13 cellular contexts compared by ENCODE assay signal in the genomic region with DNA sequence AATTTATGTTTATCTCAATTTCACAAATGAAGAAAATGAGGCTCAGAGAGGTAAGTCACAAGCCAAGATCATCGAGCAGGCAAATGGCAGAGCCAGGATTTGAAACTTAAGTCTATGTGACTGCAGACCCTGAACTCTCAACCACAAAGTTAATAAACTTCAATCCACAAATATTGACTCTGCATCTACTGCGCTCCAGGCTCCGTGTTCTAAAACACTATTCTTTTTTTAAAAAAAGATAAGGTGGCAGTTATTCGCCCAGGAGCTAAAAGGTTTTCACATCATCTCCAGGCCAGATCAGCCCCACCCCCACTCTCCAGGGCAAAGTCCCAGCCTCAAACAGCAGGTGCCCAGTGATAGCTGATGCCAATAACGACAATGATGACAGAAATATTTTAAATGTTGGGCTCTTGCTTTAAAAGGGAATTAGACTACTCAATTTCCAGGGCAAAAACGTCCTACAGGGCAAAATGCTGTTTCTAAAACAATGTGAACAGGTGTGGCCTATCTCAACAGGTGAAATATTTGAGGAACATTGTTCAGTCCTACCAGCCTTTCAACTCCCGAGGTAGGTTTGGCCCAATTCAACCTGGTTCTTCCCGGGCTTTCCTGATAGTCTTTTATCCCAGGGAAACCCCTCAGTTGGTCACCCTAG.
DNase-seq lines count a peak whose midpoint lies in the region; ATAC-seq and TF ChIP-seq lines count a peak whose summit lies in the region.
"Had no signal": no experiment of that assay in that cellular context is flagged by ENCODE, and none has a peak within 500 bp of the region (broad histone marks: within the 10 kb centered on the region; RNA-seq: fewer than 3 reads in every experiment).

No MANE protein-coding gene starts in this region.

- no peak for TF ChIP-seq CTCF in right atrium auricular region (IDR thresholded peaks at IDR 0.05)
- TF ChIP-seq CTCF in psoas muscle (IDR thresholded peaks at IDR 0.05), result no peak

- H3K9me3 ChIP-seq in right atrium auricular region, result no peaks in the 10 kb centered on the region
- H3K9me3 ChIP-seq in psoas muscle, result no peaks in the 10 kb centered on the region
- H3K9me3 ChIP-seq: HAP-1 had no signal

- WGBS in psoas muscle, 3 donors, result 30 to 43% (median 36%) methylated on average over 8 of the region's 8 CpGs

- H3K27me3 ChIP-seq in right atrium auricular region (no peaks in the 10 kb centered on the region), psoas muscle (ENCODE audit: insufficient read depth in 3 of 3, low read length in 2 of 3) (no peaks in the 10 kb centered on the region)

- peak overlapping the region; percentile 90 to 99 for H3K27ac ChIP-seq in right atrium auricular region
- H3K27ac ChIP-seq in psoas muscle, result peak overlapping the region; percentile 96

- ATAC-seq in psoas muscle (peak in 1 of 4 donors; percentile 33), GM21526 (IDR thresholded peaks at IDR 0.05; ENCODE audit: low FRiP score, unreplicated experiment) (no peak), HG02759 (IDR thresholded peaks at IDR 0.05; ENCODE audit: unreplicated experiment) (no peak)
- ATAC-seq: naive thymus-derived CD8-positive, alpha-beta T cell had no signal

- H3K4me1 ChIP-seq in right atrium auricular region (peaks cover 0 to 87% of the 10 kb centered on the region in 2 donors), psoas muscle (peaks cover 92% of the 10 kb centered on the region)
- H3K4me1 ChIP-seq: HAP-1 had no signal

- H3K36me3 ChIP-seq in right atrium auricular region, result no peaks in the 10 kb centered on the region
- H3K36me3 ChIP-seq in psoas muscle (ENCODE audit: insufficient read depth in 1 of 2, low read depth in 1 of 2), result no peaks in the 10 kb centered on the region
- H3K36me3 ChIP-seq: HAP-1 had no signal

- DNase-seq in COLO668 (lab: John Stamatoyannopoulos, UW; ENCODE audit: unreplicated experiment) (peak; percentile 69), NCI-H526 (lab: John Stamatoyannopoulos, UW) (peak; percentile 22 to 48), right atrium auricular region (ENCODE audit: low spot score) (no peak), psoas muscle (peak; percentile 31 to 73), NCI-H1092 treated with DMSO at 0.1 percent for 48 hours (lab: John Stamatoyannopoulos, UW) (no peak), NCI-H774 (lab: John Stamatoyannopoulos, UW) (no peak)
- DNase-seq: activated CD4-positive, alpha-beta T cell treated with anti-CD3 and anti-CD28 coated beads for 1 hour; activated T-cell treated with anti-CD3 and anti-CD28 coated beads, Interleukin-2, amount 50 U/mL, for 48 hours; naive thymus-derived CD8-positive, alpha-beta T cell; NCI-H1092 had no signal

- intact Hi-C loops in psoas muscle (cut with DNase I), result loop anchor here in 1 of 2 donors (5.0 kb wide), 1 partner anchor 36 kb away; no protein-coding TSS in a partner anchor

- H3K4me3 ChIP-seq in right atrium auricular region (no peak overlapping the region), psoas muscle (no peak overlapping the region)
- H3K4me3 ChIP-seq: HAP-1 had no signal

Comparison
In these comparisons a context has a peak if more than half of its experiments do, and no peak if none do; other contexts are left out.
1. DNase-seq: peak in COLO668 (single experiment), NCI-H526 (2 of 2) and psoas muscle (2 of 2); none in right atrium auricular region (single experiment), NCI-H1092 treated with DMSO at 0.1 percent for 48 hours (single experiment) and NCI-H774 (single experiment).